In the genomic region with DNA sequence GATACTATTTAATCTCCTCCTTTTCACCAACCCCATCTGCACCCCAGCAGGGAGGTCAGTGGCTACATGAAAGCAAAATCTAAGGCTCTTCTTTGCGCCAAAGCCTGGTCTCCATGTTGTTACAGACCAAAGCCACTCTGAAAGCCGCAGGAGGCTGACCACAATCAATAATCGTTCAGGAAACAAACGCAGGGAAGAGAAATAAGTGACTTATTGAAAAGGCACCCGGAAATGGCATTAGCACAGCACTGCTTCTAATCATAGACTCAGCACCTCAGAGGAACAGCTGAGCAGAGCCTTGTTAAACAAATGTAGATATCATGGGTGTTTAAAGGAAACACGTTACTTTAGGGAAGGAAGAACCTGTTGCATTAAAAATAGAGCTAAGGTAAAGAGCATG, we compare ENCODE assay signal across 1 cellular context.
TF ChIP-seq lines count a peak whose summit lies in the region.

No MANE protein-coding gene starts in this region.

TF ChIP-seq in WTC11, 78 proteins besides CTCF, POLR2A, EP300 and RAD21 (continued from another document):
- TF ChIP-seq, protein P1, sequence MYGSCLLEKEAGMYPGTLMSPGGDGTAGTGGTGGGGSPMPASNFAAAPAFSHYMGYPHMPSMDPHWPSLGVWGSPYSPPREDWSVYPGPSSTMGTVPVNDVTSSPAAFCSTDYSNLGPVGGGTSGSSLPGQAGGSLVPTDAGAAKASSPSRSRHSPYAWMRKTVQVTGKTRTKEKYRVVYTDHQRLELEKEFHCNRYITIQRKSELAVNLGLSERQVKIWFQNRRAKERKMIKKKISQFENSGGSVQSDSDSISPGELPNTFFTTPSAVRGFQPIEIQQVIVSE (CRISPR knock-in tag; IDR thresholded peaks at IDR 0.05; ENCODE audit: borderline replicate concordance), result no peak
- TF ChIP-seq, protein P2, sequence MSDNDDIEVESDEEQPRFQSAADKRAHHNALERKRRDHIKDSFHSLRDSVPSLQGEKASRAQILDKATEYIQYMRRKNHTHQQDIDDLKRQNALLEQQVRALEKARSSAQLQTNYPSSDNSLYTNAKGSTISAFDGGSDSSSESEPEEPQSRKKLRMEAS (CRISPR knock-in tag; IDR thresholded peaks at IDR 0.05), result no peak
